Comparison of ENCODE assay signal across 1 cellular context in genomic region chr2:161136194-161136593, GRCh38.
TF ChIP-seq lines count a peak whose summit lies in the region.

No MANE protein-coding gene starts in this region.

TF ChIP-seq in K562, 482 proteins besides CTCF, POLR2A, EP300 and RAD21 (continued from another document):
- TF ChIP-seq, protein P1, sequence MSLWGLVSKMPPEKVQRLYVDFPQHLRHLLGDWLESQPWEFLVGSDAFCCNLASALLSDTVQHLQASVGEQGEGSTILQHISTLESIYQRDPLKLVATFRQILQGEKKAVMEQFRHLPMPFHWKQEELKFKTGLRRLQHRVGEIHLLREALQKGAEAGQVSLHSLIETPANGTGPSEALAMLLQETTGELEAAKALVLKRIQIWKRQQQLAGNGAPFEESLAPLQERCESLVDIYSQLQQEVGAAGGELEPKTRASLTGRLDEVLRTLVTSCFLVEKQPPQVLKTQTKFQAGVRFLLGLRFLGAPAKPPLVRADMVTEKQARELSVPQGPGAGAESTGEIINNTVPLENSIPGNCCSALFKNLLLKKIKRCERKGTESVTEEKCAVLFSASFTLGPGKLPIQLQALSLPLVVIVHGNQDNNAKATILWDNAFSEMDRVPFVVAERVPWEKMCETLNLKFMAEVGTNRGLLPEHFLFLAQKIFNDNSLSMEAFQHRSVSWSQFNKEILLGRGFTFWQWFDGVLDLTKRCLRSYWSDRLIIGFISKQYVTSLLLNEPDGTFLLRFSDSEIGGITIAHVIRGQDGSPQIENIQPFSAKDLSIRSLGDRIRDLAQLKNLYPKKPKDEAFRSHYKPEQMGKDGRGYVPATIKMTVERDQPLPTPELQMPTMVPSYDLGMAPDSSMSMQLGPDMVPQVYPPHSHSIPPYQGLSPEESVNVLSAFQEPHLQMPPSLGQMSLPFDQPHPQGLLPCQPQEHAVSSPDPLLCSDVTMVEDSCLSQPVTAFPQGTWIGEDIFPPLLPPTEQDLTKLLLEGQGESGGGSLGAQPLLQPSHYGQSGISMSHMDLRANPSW (CRISPR knock-in tag; IDR thresholded peaks at IDR 0.05) = no peak
- TF ChIP-seq FOXP4 (CRISPR knock-in tag; IDR thresholded peaks at IDR 0.05; ENCODE audit: borderline replicate concordance) = no peak
